24 cellular contexts compared by ENCODE assay signal in the genomic region with DNA sequence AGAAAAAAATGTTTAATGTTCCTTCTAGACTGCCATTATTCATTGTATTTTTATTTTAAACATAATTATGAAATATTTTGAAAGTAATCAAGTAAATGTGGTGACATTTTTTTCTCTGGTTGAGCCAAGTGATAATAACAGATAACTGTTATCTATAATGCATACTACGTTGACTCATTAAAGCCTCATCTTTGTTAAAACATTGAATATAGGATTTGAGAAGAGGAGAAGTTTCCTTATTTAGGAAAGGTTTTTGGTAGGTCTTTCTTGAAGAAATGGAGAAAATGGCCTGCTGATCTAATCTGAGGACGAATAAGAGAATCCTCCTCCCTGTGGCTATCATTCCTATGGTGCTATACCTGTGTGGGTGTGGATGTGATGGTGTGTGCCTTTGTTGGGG.
A peak's percentile ranks its signal among the peaks of the same experiment; 100 is the strongest.
DNase-seq lines count a peak whose midpoint lies in the region; ATAC-seq, FAIRE-seq and TF ChIP-seq lines count a peak whose summit lies in the region.
"Had no signal": no experiment of that assay in that cellular context is flagged by ENCODE, and none has a peak within 500 bp of the region (broad histone marks: within the 10 kb centered on the region; RNA-seq: fewer than 3 reads in every experiment).

No MANE protein-coding gene starts in this region.

- DNase-seq in breast epithelium (ENCODE audit: low spot score in 2 of 2) (no peak), mammary epithelial cell (no peak), psoas muscle (no peak), vagina (ENCODE audit: extremely low spot score in 2 of 2) (no peak), NCI-H1436 treated with DMSO at 0.1 percent for 48 hours (lab: John Stamatoyannopoulos, UW) (no peak), MG63 (no peak)
- DNase-seq: 8988T; activated CD4-positive, alpha-beta T cell treated with anti-CD3 and anti-CD28 coated beads, Interleukin-2, amount 10 ng/mL, durations not matched to agents 7 days and 5 days; activated CD8-positive, alpha-beta memory T cell treated with anti-CD3 and anti-CD28 coated beads, Interleukin-2, amount 50 U/mL, for 4 hours; activated naive CD8-positive, alpha-beta T cell treated with anti-CD3 and anti-CD28 coated beads for 36 hours; BE2C; brain microvascular endothelial cell; Caco-2; EL; hippocampal formation; NCI-H82; occipital lobe; right lobe of liver; SHP77 treated with DMSO at 0.1 percent for 48 hours; T-helper 1 cell had no signal

- 100% methylated on average over 2 of the region's 2 CpGs for WGBS in mammary epithelial cell (ENCODE audit: low coverage, missing lambda C conversion rate)
- 80 to 83% (median 83%) methylated on average over 2 of the region's 2 CpGs for WGBS in psoas muscle, 3 donors

- no peaks in the 10 kb centered on the region for H3K36me3 ChIP-seq in breast epithelium
- H3K36me3 ChIP-seq in mammary epithelial cell (ENCODE audit: insufficient read depth, low read length), result no peaks in the 10 kb centered on the region
- H3K36me3 ChIP-seq in psoas muscle (ENCODE audit: insufficient read depth in 1 of 2, low read depth in 1 of 2), result no peaks in the 10 kb centered on the region
- no peaks in the 10 kb centered on the region for H3K36me3 ChIP-seq in vagina
- H3K36me3 ChIP-seq in MG63, result no peaks in the 10 kb centered on the region
- H3K36me3 ChIP-seq: BE2C, brain microvascular endothelial cell, right lobe of liver had no signal

- H3K4me1 ChIP-seq in breast epithelium (peaks cover 8 to 20% of the 10 kb centered on the region in 2 donors), mammary epithelial cell (ENCODE audit: insufficient read depth, low read length) (peaks cover 13% of the 10 kb centered on the region), psoas muscle (peaks cover 77% of the 10 kb centered on the region), vagina (peaks cover 64% of the 10 kb centered on the region)
- H3K4me1 ChIP-seq: Caco-2 had no signal

- peak; percentile 18 for FAIRE-seq in colon (lab: Jason Lieb, UNC)
- FAIRE-seq: HepG2, islet of Langerhans had no signal

- TF ChIP-seq POLR2A in breast epithelium (IDR thresholded peaks at IDR 0.05) (no peak), vagina (IDR thresholded peaks at IDR 0.05) (no peak)

- CTCF ChIA-PET in mammary epithelial cell (lab: Charles Lee; ENCODE audit: low non-redundant PET), result no interaction called here

- dilution Hi-C loops in mammary epithelial cell (cut with HindIII; ENCODE audit: low sequenced_read_pairs), result no loop called here

- peaks cover 17% of the 10 kb centered on the region for H3K79me2 ChIP-seq in mammary epithelial cell (ENCODE audit: insufficient read depth, low read length)

- in situ Hi-C loops in mammary epithelial cell (cut with MboI; ENCODE audit: low sequenced_read_pairs in 2 of 2), result loop anchor here in 1 of 2 donors (25.0 kb wide), 1 partner anchor 91 kb away; no protein-coding TSS in a partner anchor

- H4K20me1 ChIP-seq in mammary epithelial cell (ENCODE audit: insufficient read depth, low read length), result no peaks in the 10 kb centered on the region

- H2AFZ ChIP-seq in mammary epithelial cell (ENCODE audit: low read depth, low read length), result no peak overlapping the region

- H3K4me3 ChIP-seq in breast epithelium (no peak overlapping the region), mammary epithelial cell (replicated peaks in 1 of 3; ENCODE audit: insufficient read depth in 1 of 3, low read depth in 2 of 3, low read length in 3 of 3) (no peak overlapping the region), psoas muscle (no peak overlapping the region), vagina (no peak overlapping the region), MG63 (no peak overlapping the region)
- H3K4me3 ChIP-seq: right lobe of liver had no signal

- intact Hi-C loops in breast epithelium (cut with DNase I; ENCODE audit: low total_unique reads), result no loop called here
- intact Hi-C loops in mammary epithelial cell (cut with micrococcal nuclease), result no loop called here
- intact Hi-C loops in psoas muscle (cut with DNase I), result no loop called here
- intact Hi-C loops in vagina (cut with DNase I), result no loop called here

- no peaks in the 10 kb centered on the region for H3K9me3 ChIP-seq in breast epithelium
- H3K9me3 ChIP-seq in mammary epithelial cell (replicated peaks; ENCODE audit: insufficient read depth, low read length), result no peaks in the 10 kb centered on the region
- no peaks in the 10 kb centered on the region for H3K9me3 ChIP-seq in psoas muscle
- no peaks in the 10 kb centered on the region for H3K9me3 ChIP-seq in vagina
- no peaks in the 10 kb centered on the region for H3K9me3 ChIP-seq in MG63
- H3K9me3 ChIP-seq: BE2C, Caco-2, right lobe of liver had no signal

- TF ChIP-seq CTCF in breast epithelium (IDR thresholded peaks at IDR 0.05), result no peak
- no peak for TF ChIP-seq CTCF in mammary epithelial cell (conservative IDR thresholded peaks at IDR 0.05 in 1 of 2, IDR thresholded peaks at IDR 0.05 in 1 of 2; ENCODE audit: extremely low read depth in 1 of 2, insufficient read depth in 1 of 2, low read depth in 1 of 2, low read length in 2 of 2)
- TF ChIP-seq CTCF in psoas muscle (IDR thresholded peaks at IDR 0.05), result no peak
- no peak for TF ChIP-seq CTCF in vagina (IDR thresholded peaks at IDR 0.05)

- H3K27ac ChIP-seq in breast epithelium (peak overlapping the region; percentile 57 to 79), mammary epithelial cell (ENCODE audit: insufficient read depth, low read depth, low read length) (no peak overlapping the region), psoas muscle (peak overlapping the region; percentile 53), vagina (peak overlapping the region; percentile 27)
- H3K27ac ChIP-seq: brain microvascular endothelial cell had no signal

- ATAC-seq in psoas muscle, result no peak
- no peak for ATAC-seq in HG02610 (IDR thresholded peaks at IDR 0.05; ENCODE audit: unreplicated experiment)

- no TSS peak for BruUV-seq in mammary epithelial cell (replicated peaks; lab: Mats Ljungman, UMichigan)

- no peak overlapping the region for H3K4me2 ChIP-seq in mammary epithelial cell (ENCODE audit: insufficient read depth, low read depth, low read length)

- H3K9ac ChIP-seq in mammary epithelial cell (ENCODE audit: insufficient read depth, low read length), result no peak overlapping the region

- no peaks in the 10 kb centered on the region for H3K27me3 ChIP-seq in breast epithelium
- H3K27me3 ChIP-seq in mammary epithelial cell (ENCODE audit: insufficient read depth, low read length), result no peaks in the 10 kb centered on the region
- H3K27me3 ChIP-seq in psoas muscle (ENCODE audit: insufficient read depth in 3 of 3, low read length in 2 of 3), result no peaks in the 10 kb centered on the region
- no peaks in the 10 kb centered on the region for H3K27me3 ChIP-seq in vagina
- H3K27me3 ChIP-seq in MG63, result no peaks in the 10 kb centered on the region
- H3K27me3 ChIP-seq: BE2C, brain microvascular endothelial cell, right lobe of liver had no signal
